ENCODE assay signal across 8 cellular contexts in genomic region chrX:153946910-153947769, GRCh38. TPM values are rescaled to one million over a fixed set of nuclear protein-coding genes. Genes with fewer than 3 reads are reported as not detected.
DNase-seq lines count a peak whose midpoint lies in the region; ATAC-seq, FAIRE-seq and TF ChIP-seq lines count a peak whose summit lies in the region.

No MANE protein-coding gene starts in this region.

- no peaks in the 10 kb centered on the region for H3K79me2 ChIP-seq in mammary epithelial cell (ENCODE audit: insufficient read depth, low read length)

- ATAC-seq in HG03175 (IDR thresholded peaks at IDR 0.05; ENCODE audit: unreplicated experiment): peak; percentile 75

- TF ChIP-seq CTCF in WERI-Rb-1 (IDR thresholded peaks at IDR 0.05; ENCODE audit: low read depth, low read length) (peak; percentile 96), mammary epithelial cell (conservative IDR thresholded peaks at IDR 0.05 in 1 of 2, IDR thresholded peaks at IDR 0.05 in 1 of 2; ENCODE audit: extremely low read depth in 1 of 2, insufficient read depth in 1 of 2, low read depth in 1 of 2, low read length in 2 of 2) (peak; percentile 71 to 85)

- no TSS peak for BruUV-seq in mammary epithelial cell (replicated peaks; lab: Mats Ljungman, UMichigan)

- no peaks in the 10 kb centered on the region for H4K20me1 ChIP-seq in mammary epithelial cell (ENCODE audit: insufficient read depth, low read length)

- no peak overlapping the region for H3K4me2 ChIP-seq in mammary epithelial cell (ENCODE audit: insufficient read depth, low read depth, low read length)

- WGBS in mammary epithelial cell (ENCODE audit: low coverage, missing lambda C conversion rate): 54% methylated on average over 18 of the region's 23 CpGs

- H3K4me1 ChIP-seq in mammary epithelial cell (ENCODE audit: insufficient read depth, low read length): no peaks in the 10 kb centered on the region

- H3K4me3 ChIP-seq in WERI-Rb-1 (ENCODE audit: low read depth, low read length) (no peak overlapping the region), mammary epithelial cell (replicated peaks in 1 of 3; ENCODE audit: insufficient read depth in 1 of 3, low read depth in 2 of 3, low read length in 3 of 3) (no peak overlapping the region)

- no peak overlapping the region for H2AFZ ChIP-seq in mammary epithelial cell (ENCODE audit: low read depth, low read length)

- peak; percentile 90 for FAIRE-seq in islet of Langerhans (lab: Jason Lieb, UNC)

- H3K27me3 ChIP-seq in WERI-Rb-1 (ENCODE audit: insufficient read depth, low read depth, severe bottlenecking) (peaks cover 39% of the 10 kb centered on the region), mammary epithelial cell (ENCODE audit: insufficient read depth, low read length) (no peaks in the 10 kb centered on the region)

- in situ Hi-C loops in mammary epithelial cell (cut with MboI; ENCODE audit: low sequenced_read_pairs in 2 of 2): no loop called here

- no peaks in the 10 kb centered on the region for H3K9me3 ChIP-seq in WERI-Rb-1 (ENCODE audit: severe bottlenecking)
- H3K9me3 ChIP-seq in mammary epithelial cell (replicated peaks; ENCODE audit: insufficient read depth, low read length): no peaks in the 10 kb centered on the region

- H3K27ac ChIP-seq in WERI-Rb-1 (peak overlapping the region; percentile 49), mammary epithelial cell (ENCODE audit: insufficient read depth, low read depth, low read length) (no peak overlapping the region)

- intact Hi-C loops in mammary epithelial cell (cut with micrococcal nuclease): loop anchor here (1.0 to 5.0 kb wide), 3 partner anchors 23 to 410 kb away; partner anchors contain the start of gene PLXNB3

- CTCF ChIA-PET in mammary epithelial cell (lab: Charles Lee; ENCODE audit: low non-redundant PET): interaction anchor here (0.6 to 0.8 kb wide), 2 partner anchors 18 to 181 kb away, joined by 3 to 4 read pairs; no protein-coding TSS in a partner anchor

- dilution Hi-C loops in mammary epithelial cell (cut with HindIII; ENCODE audit: low sequenced_read_pairs): no loop called here

- H3K36me3 ChIP-seq in WERI-Rb-1 (peaks cover 53% of the 10 kb centered on the region), mammary epithelial cell (ENCODE audit: insufficient read depth, low read length) (no peaks in the 10 kb centered on the region)

- H3K9ac ChIP-seq in mammary epithelial cell (ENCODE audit: insufficient read depth, low read length): no peak overlapping the region

- DNase-seq in NK-92 treated with Interleukin-12 subunit alpha and Interleukin-12 subunit beta, amount 100 ng/mL, for 24 hours (lab: John Stamatoyannopoulos, UW): peak; percentile 21
- DNase-seq in NK-92 (lab: John Stamatoyannopoulos, UW; ENCODE audit: unreplicated experiment): no peak
- peak; percentile 31 for DNase-seq in NCI-H2196 treated with DMSO at 0.1 percent for 48 hours (lab: John Stamatoyannopoulos, UW; ENCODE audit: unreplicated experiment)
- DNase-seq in WERI-Rb-1: peak; percentile 92
- DNase-seq in mammary epithelial cell: peak; percentile 61
- peak; percentile 80 for DNase-seq in stimulated activated CD4-positive, alpha-beta T cell treated with anti-CD3 and anti-CD28 coated beads, Interleukin-2, amount 100 ng/mL, for 24 hours

RNA-seq across cellular contexts. Expression of gene RENBP, which starts 2.7 kb away (rescaled TPM):
- total RNA-seq in mammary epithelial cell: not detected
- not detected for polyA plus RNA-seq in mammary epithelial cell
- polyA minus RNA-seq in mammary epithelial cell: not detected

RNA-seq across cellular contexts. Expression of gene NAA10, which starts 12.3 kb away (rescaled TPM):
- total RNA-seq in mammary epithelial cell: 100 to 1,000 TPM in 1 of 2 donors, 10 to 100 TPM in 1; 90.4 to 115 TPM
- 193 TPM for polyA plus RNA-seq in mammary epithelial cell
- polyA minus RNA-seq in mammary epithelial cell: 94.6 TPM

RNA-seq across cellular contexts. Expression of gene ARHGAP4, which starts 21.1 kb away (rescaled TPM):
- 1 to 10 TPM; 1.3 to 2.3 TPM for total RNA-seq in mammary epithelial cell
- 0.66 TPM for polyA plus RNA-seq in mammary epithelial cell
- 3.4 TPM for polyA minus RNA-seq in mammary epithelial cell

RNA-seq across cellular contexts. Expression of gene HCFC1, which starts 24.5 kb away (rescaled TPM):
- total RNA-seq in mammary epithelial cell: 10 to 100 TPM; 21.8 to 47.6 TPM
- polyA plus RNA-seq in mammary epithelial cell: 8.4 TPM
- 98.5 TPM for polyA minus RNA-seq in mammary epithelial cell

RNA-seq across cellular contexts. Expression of gene TMEM187, which starts 25.4 kb away (rescaled TPM):
- total RNA-seq in mammary epithelial cell: 1 to 10 TPM; 5.7 to 9.2 TPM
- polyA plus RNA-seq in mammary epithelial cell: 4.6 TPM
- polyA minus RNA-seq in mammary epithelial cell: 1.1 TPM
